In genomic region chr3:192365571-192365970, GRCh38 we compare ENCODE assay signal across 19 cellular contexts.
DNase-seq lines count a peak whose midpoint lies in the region; ATAC-seq and TF ChIP-seq lines count a peak whose summit lies in the region.
"Had no signal": no experiment of that assay in that cellular context is flagged by ENCODE, and none has a peak within 500 bp of the region (broad histone marks: within the 10 kb centered on the region; RNA-seq: fewer than 3 reads in every experiment).

No MANE protein-coding gene starts in this region.

- H3K4me1 ChIP-seq in left ventricle myocardium inferior (peaks cover 53% of the 10 kb centered on the region), GM23338 (ENCODE audit: insufficient read depth) (peaks cover 14% of the 10 kb centered on the region; the same call in 1 of the 2 replicates), right cardiac atrium (ENCODE audit: control insufficient read depth, insufficient read depth, low read length) (peaks cover 5% of the 10 kb centered on the region), neuronal stem cell (ENCODE audit: control insufficient read depth in 2 of 2, insufficient read depth in 1 of 2, low read depth in 1 of 2, low read length in 2 of 2) (no peaks in the 10 kb centered on the region)
- H3K4me1 ChIP-seq: BLaER1 had no signal

- peak overlapping the region; percentile 24 for H3K27ac ChIP-seq in left ventricle myocardium inferior (replicated peaks)
- H3K27ac ChIP-seq in GM23338 (ENCODE audit: low read depth) = no peak overlapping the region
- H3K27ac ChIP-seq in right cardiac atrium (ENCODE audit: low read length) = no peak overlapping the region
- H3K27ac ChIP-seq in neuronal stem cell (replicated peaks; ENCODE audit: low read length) = no peak overlapping the region
- H3K27ac ChIP-seq: BLaER1, HL-60 had no signal

- no peak overlapping the region for H2BK120ac ChIP-seq in neuronal stem cell (ENCODE audit: low read depth, low read length)

- 46% methylated on average over 7 of the region's 7 CpGs for WGBS in right cardiac atrium
- no CpG with 5 or more reads among the region's 7 CpGs for WGBS in neuronal stem cell (ENCODE audit: extremely low coverage in 2 of 2, insufficient read length in 2 of 2, insufficient replicate concordance in 1 of 2), 2 donors

- H3K27ac Mint-ChIP-seq in GM23338 = peak overlapping the region; percentile 51; the same call in 1 of the 2 replicates
- H3K27ac Mint-ChIP-seq: CD14-positive monocyte; CD4-positive, alpha-beta memory T cell; H9 had no signal

- H3K27me3 ChIP-seq in left ventricle myocardium inferior (ENCODE audit: low read depth) = no peaks in the 10 kb centered on the region
- no peaks in the 10 kb centered on the region for H3K27me3 ChIP-seq in GM23338 (ENCODE audit: insufficient read depth)
- H3K27me3 ChIP-seq in right cardiac atrium (ENCODE audit: control insufficient read depth, insufficient read depth) = no peaks in the 10 kb centered on the region
- H3K27me3 ChIP-seq in neuronal stem cell (ENCODE audit: control insufficient read depth in 3 of 3, insufficient read depth in 3 of 3, low read depth in 1 of 3, low read length in 3 of 3) = no peaks in the 10 kb centered on the region
- H3K27me3 ChIP-seq: BLaER1 had no signal

- H2AK5ac ChIP-seq in neuronal stem cell (ENCODE audit: low read depth, low read length) = no peak overlapping the region

- no peak overlapping the region for H2BK12ac ChIP-seq in neuronal stem cell (ENCODE audit: low read length)

- no peak overlapping the region for H3K23ac ChIP-seq in neuronal stem cell (ENCODE audit: low read depth, low read length, poor library complexity)

- no peak overlapping the region for H4K8ac ChIP-seq in neuronal stem cell (ENCODE audit: low read depth, low read length)

- H3K9me3 ChIP-seq in left ventricle myocardium inferior (replicated peaks) = no peaks in the 10 kb centered on the region
- H3K9me3 ChIP-seq in right cardiac atrium (ENCODE audit: control insufficient read depth, low read length) = no peaks in the 10 kb centered on the region
- H3K9me3 ChIP-seq in neuronal stem cell (replicated peaks in 1 of 2; ENCODE audit: control insufficient read depth in 2 of 2, insufficient read depth in 1 of 2, low read depth in 1 of 2, low read length in 2 of 2) = no peaks in the 10 kb centered on the region
- H3K9me3 ChIP-seq: BLaER1 had no signal

- ATAC-seq in GM23338 = no peak
- peak; percentile 30 to 43 for ATAC-seq in right cardiac atrium
- no peak for ATAC-seq in GM19035 (IDR thresholded peaks at IDR 0.05; ENCODE audit: unreplicated experiment)

- no peaks in the 10 kb centered on the region for H3F3A ChIP-seq in GM23338 (replicated peaks; ENCODE audit: low read depth)

- H2BK15ac ChIP-seq in neuronal stem cell (ENCODE audit: low read length) = no peak overlapping the region

- H3K18ac ChIP-seq in neuronal stem cell (ENCODE audit: low read length) = no peak overlapping the region

- H3K4me1 Mint-ChIP-seq in GM23338 = peaks cover 38% of the 10 kb centered on the region
- H3K4me1 Mint-ChIP-seq: CD14-positive monocyte; CD4-positive, alpha-beta memory T cell; IgD-negative memory B cell had no signal

- no peaks in the 10 kb centered on the region for H3K9me2 ChIP-seq in GM23338 (ENCODE audit: insufficient read depth)

- H3K4me3 ChIP-seq in left ventricle myocardium inferior (no peak overlapping the region), GM23338 (no peak overlapping the region), right cardiac atrium (ENCODE audit: low read length) (no peak overlapping the region), neuronal stem cell (ENCODE audit: low read length in 2 of 2) (no peak overlapping the region)
- H3K4me3 ChIP-seq: BLaER1 had no signal

- TF ChIP-seq CTCF in left ventricle myocardium inferior (IDR thresholded peaks at IDR 0.05; ENCODE audit: borderline replicate concordance) = no peak
- TF ChIP-seq CTCF in GM23338 (conservative IDR thresholded peaks at IDR 0.05; ENCODE audit: low read depth in 2 of 2) = no peak

- H3K4me3 Mint-ChIP-seq in GM23338 = no peak overlapping the region
- H3K4me3 Mint-ChIP-seq: CD14-positive monocyte; CD4-positive, alpha-beta memory T cell; H9; IgD-negative memory B cell had no signal

- no peaks in the 10 kb centered on the region for H3K79me2 ChIP-seq in GM23338 (replicated peaks; ENCODE audit: insufficient read depth)

- H3K4me2 ChIP-seq in GM23338 = no peak overlapping the region
- no peak overlapping the region for H3K4me2 ChIP-seq in neuronal stem cell (ENCODE audit: insufficient read depth, low read length, poor library complexity, severe bottlenecking)
- H3K4me2 ChIP-seq: BLaER1 had no signal

- H3K14ac ChIP-seq in neuronal stem cell (ENCODE audit: low read length) = no peak overlapping the region

- intact Hi-C loops in left ventricle myocardium inferior (cut with micrococcal nuclease) = no loop called here
- intact Hi-C loops in cardiac septum (cut with DNase I) = no loop called here
- intact Hi-C loops in right cardiac atrium (cut with DNase I) = no loop called here

- DNase-seq in left ventricle myocardium inferior (no peak), cardiac septum (ENCODE audit: low spot score) (no peak), GM23338 (ENCODE audit: low spot score) (no peak), NCI-H460 (ENCODE audit: extremely low read depth, low read depth) (peak; percentile 5), right cardiac atrium (peak in 1 of 3 donors; percentile 17), neuronal stem cell (ENCODE audit: low spot score) (no peak)
- DNase-seq: CD4-positive, alpha-beta memory T cell; DMS153; DND-41; EL; GOT3; H9; Karpas-422; KBM-7 had no signal

- H3K79me1 ChIP-seq in neuronal stem cell (ENCODE audit: low read depth, low read length) = no peaks in the 10 kb centered on the region

- H4K20me1 ChIP-seq in GM23338 (replicated peaks; ENCODE audit: insufficient read depth) = no peaks in the 10 kb centered on the region
- H4K20me1 ChIP-seq: BLaER1 had no signal

- no peak overlapping the region for H3K4ac ChIP-seq in neuronal stem cell (ENCODE audit: low read length)

- H3K27me3 Mint-ChIP-seq in GM23338 (ENCODE audit: insufficient read depth, low read depth, poor library complexity) = peaks cover 3% of the 10 kb centered on the region
- H3K27me3 Mint-ChIP-seq: IgD-negative memory B cell had no signal

- no peaks in the 10 kb centered on the region for H3K36me3 ChIP-seq in left ventricle myocardium inferior
- H3K36me3 ChIP-seq in GM23338 (ENCODE audit: insufficient read depth) = no peaks in the 10 kb centered on the region
- H3K36me3 ChIP-seq in neuronal stem cell (replicated peaks in 1 of 2; ENCODE audit: control insufficient read depth in 2 of 2, insufficient read depth in 2 of 2, low read length in 2 of 2) = no peaks in the 10 kb centered on the region
- H3K36me3 ChIP-seq: BLaER1 had no signal

- no peak overlapping the region for H2BK5ac ChIP-seq in neuronal stem cell (ENCODE audit: low read length)

- no peaks in the 10 kb centered on the region for H3K36me3 Mint-ChIP-seq in GM23338 (ENCODE audit: low read depth)
- H3K36me3 Mint-ChIP-seq: CD14-positive monocyte; CD4-positive, alpha-beta memory T cell had no signal

- no peak overlapping the region for H3K9ac ChIP-seq in neuronal stem cell (ENCODE audit: low read depth, low read length, poor library complexity)
- H3K9ac ChIP-seq: BLaER1 had no signal

- no peak overlapping the region for H4K91ac ChIP-seq in neuronal stem cell (ENCODE audit: low read depth, low read length, poor library complexity)

- no peaks in the 10 kb centered on the region for H3K9me3 Mint-ChIP-seq in GM23338
- H3K9me3 Mint-ChIP-seq: CD4-positive, alpha-beta memory T cell; H9; IgD-negative memory B cell had no signal

- no peak overlapping the region for H2AFZ ChIP-seq in GM23338
- H2AFZ ChIP-seq in neuronal stem cell (ENCODE audit: low read length) = no peak overlapping the region

TF ChIP-seq in GM23338, 12 proteins besides CTCF, POLR2A, EP300 and RAD21 (continues in another document):
- TF ChIP-seq REST (IDR thresholded peaks at IDR 0.05; ENCODE audit: unreplicated experiment) (no peak), STAT1 (IDR thresholded peaks at IDR 0.05; ENCODE audit: unreplicated experiment) (no peak), CREB1 (CRISPR knock-in tag; IDR thresholded peaks at IDR 0.05; ENCODE audit: low read depth) (no peak), ZNF331 (CRISPR knock-in tag; IDR thresholded peaks at IDR 0.05; ENCODE audit: low read depth) (no peak), ETS1 (IDR thresholded peaks at IDR 0.05) (no peak), JUNB (IDR thresholded peaks at IDR 0.05; ENCODE audit: unreplicated experiment) (no peak), POLR2AphosphoS5 (IDR thresholded peaks at IDR 0.05; ENCODE audit: low read depth) (no peak)

Comparison
In these comparisons a context has a peak if more than half of its experiments do, and no peak if none do; other contexts are left out.
1. ATAC-seq: peak in right cardiac atrium (2 of 2); none in GM23338 (single experiment) and GM19035 (single experiment).